9 cellular contexts compared by ENCODE assay signal in the genomic region with DNA sequence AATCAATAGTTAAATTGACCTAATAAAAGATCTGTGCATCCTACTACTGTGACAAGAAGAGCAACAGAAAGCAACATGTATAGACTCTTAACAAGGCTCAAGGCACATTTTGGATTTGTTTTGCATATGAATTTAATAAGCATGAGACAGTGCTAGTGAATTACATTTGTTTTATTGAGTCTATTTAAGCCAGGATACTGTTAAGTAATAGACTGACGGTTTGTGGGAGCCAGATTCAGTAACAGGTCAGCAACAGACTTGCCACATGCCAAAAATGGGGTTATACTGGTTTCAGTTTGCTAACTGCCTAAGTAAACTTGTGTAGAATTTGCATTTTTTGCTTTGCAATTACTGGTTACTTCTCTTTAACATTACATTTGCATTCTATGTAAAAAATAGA. TPM values are rescaled to one million over a fixed set of nuclear protein-coding genes. Genes with fewer than 3 reads are reported as not detected.
DNase-seq lines count a peak whose midpoint lies in the region; ATAC-seq and TF ChIP-seq lines count a peak whose summit lies in the region.
"Had no signal": no experiment of that assay in that cellular context is flagged by ENCODE, and none has a peak within 500 bp of the region (broad histone marks: within the 10 kb centered on the region; RNA-seq: fewer than 3 reads in every experiment).

No MANE protein-coding gene starts in this region.

- peaks cover 82% of the 10 kb centered on the region for H3K4me1 ChIP-seq in DOHH2 (ENCODE audit: control insufficient read depth, low read length)
- H3K4me1 ChIP-seq: parathyroid adenoma had no signal

- no peaks in the 10 kb centered on the region for H3K27me3 ChIP-seq in DOHH2 (ENCODE audit: control insufficient read depth, low read length)

- peaks cover 73% of the 10 kb centered on the region for H3K36me3 ChIP-seq in DOHH2 (ENCODE audit: control insufficient read depth, low read length)

- H3K9me3 ChIP-seq in DOHH2 (ENCODE audit: control insufficient read depth, insufficient read depth, low read length) = no peaks in the 10 kb centered on the region

- ATAC-seq in GM21528 (IDR thresholded peaks at IDR 0.05; ENCODE audit: low FRiP score, unreplicated experiment) (peak; percentile 66), HG02840 (IDR thresholded peaks at IDR 0.05; ENCODE audit: low FRiP score, unreplicated experiment) (no peak)

- peak overlapping the region; percentile 46 for H3K4me2 ChIP-seq in DOHH2 (ENCODE audit: low read length)

- no peak for TF ChIP-seq CTCF in DOHH2 (IDR thresholded peaks at IDR 0.05; ENCODE audit: low read depth, low read length, poor library complexity, severe bottlenecking)
- no peak for TF ChIP-seq CTCF in fibroblast of the aortic adventitia (IDR thresholded peaks at IDR 0.05; ENCODE audit: insufficient read depth, low read length)

- H3K4me3 ChIP-seq in DOHH2 (ENCODE audit: low read length) (peak overlapping the region; percentile 27), fibroblast of the aortic adventitia (ENCODE audit: low read depth, low read length) (no peak overlapping the region)

- H3K79me2 ChIP-seq in DOHH2 (ENCODE audit: control insufficient read depth, low read length) = peaks cover 97% of the 10 kb centered on the region

- peaks cover 36% of the 10 kb centered on the region for H3F3A ChIP-seq in DOHH2 (ENCODE audit: control insufficient read depth, insufficient read depth)

- peak overlapping the region; percentile 69 for H3K27ac ChIP-seq in DOHH2 (ENCODE audit: low read depth, low read length)
- H3K27ac ChIP-seq: parathyroid adenoma had no signal

- DNase-seq in MV-4-11 (lab: John Stamatoyannopoulos, UW) = peak; percentile 83
- peak; percentile 58 for DNase-seq in fibroblast of the aortic adventitia (ENCODE audit: low read depth)
- DNase-seq in NCI-H2227 treated with DMSO at 0.1 percent for 48 hours (lab: John Stamatoyannopoulos, UW) = no peak
- no peak for DNase-seq in cerebellum (ENCODE audit: low spot score)
- DNase-seq in HuH-7 (ENCODE audit: low spot score) = no peak

- no peaks in the 10 kb centered on the region for H3K9me2 ChIP-seq in DOHH2 (replicated peaks; ENCODE audit: control insufficient read depth, low read length)

- H4K20me1 ChIP-seq in DOHH2 (ENCODE audit: control insufficient read depth, insufficient read depth, low read depth, low read length) = peaks cover 13% of the 10 kb centered on the region; the same call in 1 of the 2 replicates

RNA-seq across cellular contexts. Expression of a gene that starts 54.0 kb away (rescaled TPM):
- 105 and 465 TPM in 2 replicates for total RNA-seq in fibroblast of the aortic adventitia (ENCODE audit: low replicate concordance)
- 69.0 TPM for total RNA-seq in cerebellum

Comparison
In these comparisons a context has a peak if more than half of its experiments do, and no peak if none do; other contexts are left out.
1. DNase-seq: peak in MV-4-11 (single experiment) and fibroblast of the aortic adventitia (single experiment); none in NCI-H2227 treated with DMSO at 0.1 percent for 48 hours (single experiment), cerebellum (single experiment) and HuH-7 (single experiment).